Comparison of ENCODE assay signal across 27 cellular contexts in genomic region chr18:5413447-5413846, GRCh38.
DNase-seq lines count a peak whose midpoint lies in the region; ATAC-seq and TF ChIP-seq lines count a peak whose summit lies in the region.
"Had no signal": no experiment of that assay in that cellular context is flagged by ENCODE, and none has a peak within 500 bp of the region (broad histone marks: within the 10 kb centered on the region; RNA-seq: fewer than 3 reads in every experiment).

No MANE protein-coding gene starts in this region.

- H3K9me2 ChIP-seq in SK-N-SH, result no peaks in the 10 kb centered on the region

- CTCF ChIA-PET in SK-N-SH (lab: Yijun Ruan, JAX), result interaction anchor here (1.1 kb wide), 1 partner anchor 12 kb away, joined by 3 read pairs; no protein-coding TSS in a partner anchor

- ATAC-seq in SK-N-SH treated with all-trans-retinoic acid at 6 μM for 48 hours, result no peak; the same call in 2 of the 3 replicates
- ATAC-seq in HG03571 (IDR thresholded peaks at IDR 0.05; ENCODE audit: unreplicated experiment), result no peak
- no peak for ATAC-seq in mucosa of descending colon
- ATAC-seq: natural killer cell; stimulated activated naive CD8-positive, alpha-beta T cell treated with anti-CD3 and anti-CD28 coated beads, Interleukin-15, Interleukin-2, amounts not matched to agents 100 U/mL and 50 U/mL, for 24 hours had no signal

- H3F3A ChIP-seq in SK-N-SH (replicated peaks; ENCODE audit: insufficient read depth), result no peaks in the 10 kb centered on the region

- H3K9me3 ChIP-seq in SK-N-SH (no peaks in the 10 kb centered on the region), mucosa of descending colon (no peaks in the 10 kb centered on the region)
- H3K9me3 ChIP-seq: breast epithelium, MG63, Peyer's patch, thyroid gland had no signal

- DNase-seq in SK-N-SH (peak; percentile 57), cerebellum (ENCODE audit: low spot score) (peak; percentile 68), medulla oblongata (ENCODE audit: extremely low spot score) (peak; percentile 42), superior temporal gyrus (ENCODE audit: extremely low spot score) (peak; percentile 75), NCI-H1436 treated with DMSO at 0.1 percent for 48 hours (lab: John Stamatoyannopoulos, UW) (no peak), mucosa of descending colon (no peak)
- DNase-seq: activated CD4-positive, alpha-beta T cell treated with anti-CD3 and anti-CD28 coated beads for 48 hours; activated T-cell treated with anti-CD3 and anti-CD28 coated beads for 4 hours; CD4-positive, CD25-positive, alpha-beta regulatory T cell; cortex of kidney; endodermal cell; GM23248; KBM-7; MG63; natural killer cell; NCI-H1105 treated with DMSO at 0.1 percent for 48 hours; NCI-H2029 treated with DMSO at 0.1 percent for 48 hours; NCI-H226; Peyer's patch; SHP77; stimulated activated naive CD8-positive, alpha-beta T cell treated with anti-CD3 and anti-CD28 coated beads, Interleukin-15, Interleukin-2, amounts not matched to agents 100 U/mL and 50 U/mL, for 24 hours; T1000; thyroid gland had no signal

- H3K4me2 ChIP-seq in SK-N-SH, result no peak overlapping the region

- H4K20me1 ChIP-seq in SK-N-SH (ENCODE audit: insufficient read depth), result no peaks in the 10 kb centered on the region

- H3K79me2 ChIP-seq in SK-N-SH (ENCODE audit: insufficient read depth), result no peaks in the 10 kb centered on the region

- 12% methylated on average over 2 of the region's 2 CpGs for WGBS in SK-N-SH (ENCODE audit: low lambda C conversion rate)

- peak in 1 of 2 experiments; percentile 22; a peak in 1 of 4 replicates for TF ChIP-seq EP300 in SK-N-SH (IDR thresholded peaks at IDR 0.05; ENCODE audit: borderline replicate concordance in 1 of 2, low read depth in 1 of 2, low read length in 1 of 2)

- H3K4me1 ChIP-seq in SK-N-SH (ENCODE audit: control insufficient read depth in 1 of 2, insufficient read depth in 2 of 2, low read depth in 1 of 2, low read length in 1 of 2) (peaks cover 0 to 8% of the 10 kb centered on the region in 2 experiments; a peak in 2 of 4 replicates), mucosa of descending colon (ENCODE audit: low read depth) (no peaks in the 10 kb centered on the region)
- H3K4me1 ChIP-seq: breast epithelium, Peyer's patch, thyroid gland had no signal

- H2AFZ ChIP-seq in SK-N-SH (ENCODE audit: low read depth), result no peak overlapping the region
- H2AFZ ChIP-seq: GM23248 had no signal

- no peak for TF ChIP-seq RAD21 in SK-N-SH (IDR thresholded peaks at IDR 0.05; ENCODE audit: low read length)

- H3K36me3 ChIP-seq in SK-N-SH (replicated peaks in 1 of 2; ENCODE audit: control insufficient read depth in 1 of 2, insufficient read depth in 2 of 2, low read length in 1 of 2) (no peaks in the 10 kb centered on the region), mucosa of descending colon (ENCODE audit: low read depth) (no peaks in the 10 kb centered on the region)
- H3K36me3 ChIP-seq: breast epithelium, MG63, thyroid gland had no signal

- POLR2A ChIA-PET in SK-N-SH (lab: Yijun Ruan, JAX), result no interaction called here

- no peaks in the 10 kb centered on the region for H3K27me3 ChIP-seq in SK-N-SH (ENCODE audit: insufficient read depth)
- H3K27me3 ChIP-seq: breast epithelium, MG63, Peyer's patch, thyroid gland had no signal

- no peak overlapping the region for H3K9ac ChIP-seq in SK-N-SH
- H3K9ac ChIP-seq: GM23248 had no signal

- H3K27ac ChIP-seq in SK-N-SH (ENCODE audit: low read depth in 2 of 2, low read length in 1 of 2), result no peak overlapping the region
- H3K27ac ChIP-seq: breast epithelium, GM23248, Peyer's patch, skin epidermis, thyroid gland had no signal

- TF ChIP-seq CTCF in SK-N-SH (IDR thresholded peaks at IDR 0.05) (no peak), mucosa of descending colon (IDR thresholded peaks at IDR 0.05) (no peak)

- H3K4me3 ChIP-seq in SK-N-SH (ENCODE audit: low read depth in 2 of 2, low read length in 1 of 2), result no peak overlapping the region
- H3K4me3 ChIP-seq in mucosa of descending colon, result no peak overlapping the region
- H3K4me3 ChIP-seq: breast epithelium, GM23248, MG63, Peyer's patch, skin epidermis, thyroid gland had no signal

- intact Hi-C loops in mucosa of descending colon (cut with DNase I, micrococcal nuclease), result no loop called here

TF ChIP-seq in SK-N-SH, 30 proteins besides CTCF, POLR2A, EP300 and RAD21:
- no peak for TF ChIP-seq PBX3 (IDR thresholded peaks at IDR 0.05)
- peak; percentile 67; the same call in 1 of the 2 replicates for TF ChIP-seq GATA2 (CRISPR knock-in tag; IDR thresholded peaks at IDR 0.05)

TF ChIP-seq in SK-N-SH treated with all-trans-retinoic acid at 6 μM for 48 hours, 23 proteins besides CTCF, POLR2A, EP300 and RAD21 (continues in another document):
- TF ChIP-seq ESRRG (CRISPR knock-in tag; IDR thresholded peaks at IDR 0.05) (no peak), ZNF8 (CRISPR knock-in tag; IDR thresholded peaks at IDR 0.05) (no peak), PPARA (CRISPR knock-in tag; IDR thresholded peaks at IDR 0.05; ENCODE audit: borderline replicate concordance) (no peak), PATZ1 (CRISPR knock-in tag; IDR thresholded peaks at IDR 0.05; ENCODE audit: borderline replicate concordance) (no peak), BACH2 (CRISPR knock-in tag; IDR thresholded peaks at IDR 0.05; ENCODE audit: borderline replicate concordance) (no peak), RARB (CRISPR knock-in tag; IDR thresholded peaks at IDR 0.05) (no peak), ISL1 (CRISPR knock-in tag; IDR thresholded peaks at IDR 0.05) (no peak), CSRNP3 (CRISPR knock-in tag; IDR thresholded peaks at IDR 0.05) (no peak), CREB5 (CRISPR knock-in tag; IDR thresholded peaks at IDR 0.05; ENCODE audit: low read depth) (no peak), TOX (CRISPR knock-in tag; IDR thresholded peaks at IDR 0.05; ENCODE audit: borderline replicate concordance) (no peak), ARNTL (CRISPR knock-in tag; IDR thresholded peaks at IDR 0.05; ENCODE audit: borderline replicate concordance, low read depth) (no peak), POU6F1 (CRISPR knock-in tag; IDR thresholded peaks at IDR 0.05; ENCODE audit: borderline replicate concordance, low read depth) (no peak), ZNF565 (CRISPR knock-in tag; conservative IDR thresholded peaks at IDR 0.05; ENCODE audit: low read depth) (no peak), ZNF70 (CRISPR knock-in tag; IDR thresholded peaks at IDR 0.05) (no peak), ZC3H10 (CRISPR knock-in tag; IDR thresholded peaks at IDR 0.05) (no peak), TCF4 (CRISPR knock-in tag; IDR thresholded peaks at IDR 0.05; ENCODE audit: borderline replicate concordance) (no peak), CSDC2 (CRISPR knock-in tag; IDR thresholded peaks at IDR 0.05) (no peak), OSR1 (CRISPR knock-in tag; IDR thresholded peaks at IDR 0.05) (no peak), GLIS3 (CRISPR knock-in tag; IDR thresholded peaks at IDR 0.05) (no peak)

Comparison
In these comparisons a context has a peak if more than half of its experiments do, and no peak if none do; other contexts are left out.
1. DNase-seq: peak in SK-N-SH (single experiment), cerebellum (single experiment), medulla oblongata (single experiment) and superior temporal gyrus (single experiment); none in NCI-H1436 treated with DMSO at 0.1 percent for 48 hours (single experiment) and mucosa of descending colon (0 of 3).